In the genomic region with DNA sequence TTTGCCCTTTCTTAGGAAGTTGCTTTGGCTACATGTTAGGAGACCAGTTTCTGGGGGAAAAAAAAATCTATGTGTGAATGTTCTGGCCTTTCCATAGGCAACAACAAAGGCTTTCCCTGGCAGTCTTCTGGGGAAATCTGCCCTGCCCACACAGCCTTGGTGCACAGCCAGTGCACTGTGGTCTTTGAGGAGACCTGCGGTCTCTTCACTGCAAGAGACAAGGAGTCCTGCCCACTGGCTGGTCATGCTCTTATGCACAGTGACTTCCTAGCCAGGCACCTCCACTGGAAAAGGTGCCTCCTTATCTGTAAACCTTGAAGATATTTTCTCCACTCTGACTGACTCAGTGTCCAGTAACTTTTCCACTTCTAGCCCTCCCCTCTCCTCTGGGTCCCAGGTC, we compare ENCODE assay signal across 15 cellular contexts.
DNase-seq lines count a peak whose midpoint lies in the region; ATAC-seq lines count a peak whose summit lies in the region.
"Had no signal": no experiment of that assay in that cellular context is flagged by ENCODE, and none has a peak within 500 bp of the region (broad histone marks: within the 10 kb centered on the region; RNA-seq: fewer than 3 reads in every experiment).

No MANE protein-coding gene starts in this region.

- no peaks in the 10 kb centered on the region for H3K79me2 ChIP-seq in trophoblast cell (ENCODE audit: control insufficient read depth, insufficient read depth, low read length, poor library complexity)

- no peak overlapping the region for H3K4me3 ChIP-seq in trophoblast cell (ENCODE audit: low read depth, low read length)
- H3K4me3 ChIP-seq: BLaER1 treated with 17β-estradiol and CSF1 and Interleukin-3, amounts not matched to agents 10 nM and 100 nM; GM23338 had no signal

- H4K91ac ChIP-seq in trophoblast cell (ENCODE audit: low read depth, low read length), result no peak overlapping the region

- peak overlapping the region; percentile 15 for H3K27ac ChIP-seq in trophoblast cell (ENCODE audit: low read depth, low read length)
- H3K27ac ChIP-seq: BLaER1 treated with 17β-estradiol and CSF1 and Interleukin-3, amounts not matched to agents 10 nM and 100 nM had no signal

- H2AK5ac ChIP-seq in trophoblast cell (ENCODE audit: low read length), result no peak overlapping the region

- H3K79me1 ChIP-seq in trophoblast cell (ENCODE audit: low read length), result no peaks in the 10 kb centered on the region

- no peak overlapping the region for H3K9ac ChIP-seq in trophoblast cell (ENCODE audit: low read length)
- H3K9ac ChIP-seq: BLaER1 treated with 17β-estradiol and CSF1 and Interleukin-3, amounts not matched to agents 10 nM and 100 nM had no signal

- no peak overlapping the region for H2AFZ ChIP-seq in trophoblast cell (ENCODE audit: insufficient read depth, low read length, poor library complexity)
- H2AFZ ChIP-seq: GM23338 had no signal

- H3K18ac ChIP-seq in trophoblast cell (ENCODE audit: low read length), result no peak overlapping the region

- H2BK12ac ChIP-seq in trophoblast cell (ENCODE audit: low read length), result peak overlapping the region; percentile 28

- H3K14ac ChIP-seq in trophoblast cell (ENCODE audit: low read length), result no peak overlapping the region

- H2BK5ac ChIP-seq in trophoblast cell (ENCODE audit: low read depth, low read length, poor library complexity), result no peak overlapping the region

- peaks cover 0 to 5% of the 10 kb centered on the region in 2 experiments for H3K4me1 ChIP-seq in trophoblast cell (ENCODE audit: control insufficient read depth in 1 of 2, insufficient read depth in 2 of 2, low read length in 2 of 2)
- H3K4me1 ChIP-seq: BLaER1 treated with 17β-estradiol and CSF1 and Interleukin-3, amounts not matched to agents 10 nM and 100 nM had no signal

- H2BK120ac ChIP-seq in trophoblast cell (ENCODE audit: insufficient read depth, low read length, poor library complexity), result no peak overlapping the region

- no peak overlapping the region for H4K8ac ChIP-seq in trophoblast cell (ENCODE audit: low read depth, low read length)

- WGBS in trophoblast cell (ENCODE audit: extremely low coverage, insufficient coverage, insufficient read length), result no CpG with 5 or more reads among the region's 1 CpG

- H3K4me2 ChIP-seq in trophoblast cell (ENCODE audit: low read length), result no peak overlapping the region
- H3K4me2 ChIP-seq: BLaER1 treated with 17β-estradiol and CSF1 and Interleukin-3, amounts not matched to agents 10 nM and 100 nM; GM23338 had no signal

- H3K9me3 ChIP-seq in trophoblast cell (ENCODE audit: insufficient read depth, low read depth, low read length), result no peaks in the 10 kb centered on the region

- no peak for ATAC-seq in HG03354 (IDR thresholded peaks at IDR 0.05; ENCODE audit: poor library complexity, severe bottlenecking, unreplicated experiment)
- ATAC-seq: GM23338 had no signal

- H3K27me3 ChIP-seq in trophoblast cell (ENCODE audit: insufficient read depth, low read length), result no peaks in the 10 kb centered on the region
- H3K27me3 ChIP-seq: BLaER1 treated with 17β-estradiol and CSF1 and Interleukin-3, amounts not matched to agents 10 nM and 100 nM had no signal

- H3K4ac ChIP-seq in trophoblast cell (ENCODE audit: low read depth, low read length), result no peak overlapping the region

- no peak overlapping the region for H3K23ac ChIP-seq in trophoblast cell (ENCODE audit: low read length)

- H3K36me3 ChIP-seq in trophoblast cell (ENCODE audit: control insufficient read depth in 1 of 2, insufficient read depth in 2 of 2, low read length in 2 of 2), result no peaks in the 10 kb centered on the region
- H3K36me3 ChIP-seq: BLaER1 treated with 17β-estradiol and CSF1 and Interleukin-3, amounts not matched to agents 10 nM and 100 nM had no signal

- no peak overlapping the region for H4K12ac ChIP-seq in trophoblast cell (ENCODE audit: low read depth, low read length)

- DNase-seq in HK-2 (ENCODE audit: unreplicated experiment) (peak; percentile 59), RPMI7951 (ENCODE audit: low read depth) (peak; percentile 19), kidney tubule cell (ENCODE audit: low spot score) (peak; percentile 47), trophoblast cell (peak in 1 of 2 donors; percentile 32), HPDE6-E6E7 (ENCODE audit: extremely low spot score) (no peak), RKO (ENCODE audit: low spot score) (no peak), foreskin melanocyte (no peak)
- DNase-seq: ACHN; CD4-positive, CD25-positive, alpha-beta regulatory T cell; DMS 273 treated with DMSO at 0.1 percent for 48 hours; H7; IMR-90 had no signal

Comparison
In these comparisons a context has a peak if more than half of its experiments do, and no peak if none do; other contexts are left out.
1. DNase-seq: peak in HK-2 (single experiment), RPMI7951 (single experiment) and kidney tubule cell (single experiment); none in HPDE6-E6E7 (single experiment), RKO (single experiment) and foreskin melanocyte (single experiment).